In genomic region chr17:19021622-19022083, GRCh38 we compare ENCODE assay signal across 10 cellular contexts. TPM values are rescaled to one million over a fixed set of nuclear protein-coding genes. Genes with fewer than 3 reads are reported as not detected.
DNase-seq lines count a peak whose midpoint lies in the region; ATAC-seq lines count a peak whose summit lies in the region.
"Had no signal": no experiment of that assay in that cellular context is flagged by ENCODE, and none has a peak within 500 bp of the region (broad histone marks: within the 10 kb centered on the region; RNA-seq: fewer than 3 reads in every experiment).

No MANE protein-coding gene starts in this region.

- H3K9ac ChIP-seq in Karpas-422 (ENCODE audit: low read length) = no peak overlapping the region

- intact Hi-C loops in activated naive CD4-positive, alpha-beta T cell treated with anti-CD3 and anti-CD28 coated beads for 36 hours (cut with micrococcal nuclease) = no loop called here
- intact Hi-C loops in posterior vena cava (cut with DNase I) = no loop called here

- no peak overlapping the region for H3K4me3 ChIP-seq in Karpas-422 (ENCODE audit: low read length)

- no peaks in the 10 kb centered on the region for H3K27me3 ChIP-seq in Karpas-422 (ENCODE audit: low read length)

- CTCF ChIA-PET in activated naive CD4-positive, alpha-beta T cell treated with anti-CD3 and anti-CD28 coated beads for 36 hours (lab: Charles Lee) = interaction anchor here (6.7 kb wide), 1 partner anchor 62 kb away, joined by 32 read pairs; no protein-coding TSS in a partner anchor

- no peak overlapping the region for H2AFZ ChIP-seq in Karpas-422 (ENCODE audit: low read length)

- DNase-seq in COLO668 (lab: John Stamatoyannopoulos, UW; ENCODE audit: unreplicated experiment) = peak; percentile 5
- peak; percentile 83 for DNase-seq in Karpas-422
- peak; percentile 50 for DNase-seq in activated naive CD4-positive, alpha-beta T cell treated with anti-CD3 and anti-CD28 coated beads for 36 hours
- peak; percentile 79 for DNase-seq in posterior vena cava (ENCODE audit: low spot score)
- DNase-seq in NCI-H187 treated with DMSO at 0.1 percent for 48 hours (lab: John Stamatoyannopoulos, UW) = no peak
- no peak for DNase-seq in NCI-H524 (lab: John Stamatoyannopoulos, UW)
- no peak for DNase-seq in NCI-H146 treated with DMSO at 0.1 percent for 48 hours (lab: John Stamatoyannopoulos, UW; ENCODE audit: unreplicated experiment)
- DNase-seq: DMS153 had no signal

- no peaks in the 10 kb centered on the region for H3K9me2 ChIP-seq in Karpas-422 (replicated peaks; ENCODE audit: insufficient read depth, low read length)

- no peak overlapping the region for H3K4me2 ChIP-seq in Karpas-422 (ENCODE audit: low read depth, low read length, poor library complexity, severe bottlenecking)

- no peaks in the 10 kb centered on the region for H3K9me3 ChIP-seq in Karpas-422 (ENCODE audit: low read length)

- peaks cover 23% of the 10 kb centered on the region for H3K4me1 Mint-ChIP-seq in activated naive CD4-positive, alpha-beta T cell treated with anti-CD3 and anti-CD28 coated beads for 36 hours (ENCODE audit: low read depth)

- H3K27me3 Mint-ChIP-seq in activated naive CD4-positive, alpha-beta T cell treated with anti-CD3 and anti-CD28 coated beads for 36 hours (ENCODE audit: low read depth) = no peaks in the 10 kb centered on the region

- H4K20me1 ChIP-seq in Karpas-422 (ENCODE audit: insufficient read depth, low read depth, low read length) = no peaks in the 10 kb centered on the region

- peaks cover 11% of the 10 kb centered on the region; the same call in 1 of the 2 replicates for H3K4me1 ChIP-seq in Karpas-422 (ENCODE audit: low read length)

- ATAC-seq in GM21529 (IDR thresholded peaks at IDR 0.05; ENCODE audit: unreplicated experiment) = no peak

- H3K36me3 ChIP-seq in Karpas-422 (ENCODE audit: insufficient read depth, low read length) = no peaks in the 10 kb centered on the region

- H3K36me3 Mint-ChIP-seq in activated naive CD4-positive, alpha-beta T cell treated with anti-CD3 and anti-CD28 coated beads for 36 hours (ENCODE audit: low read depth) = peaks cover 10% of the 10 kb centered on the region

- H3K79me2 ChIP-seq in Karpas-422 (ENCODE audit: low read length) = no peaks in the 10 kb centered on the region

- no peak overlapping the region for H3K27ac Mint-ChIP-seq in activated naive CD4-positive, alpha-beta T cell treated with anti-CD3 and anti-CD28 coated beads for 36 hours
- H3K27ac Mint-ChIP-seq: nephron had no signal

- H3K9me3 Mint-ChIP-seq in activated naive CD4-positive, alpha-beta T cell treated with anti-CD3 and anti-CD28 coated beads for 36 hours = no peaks in the 10 kb centered on the region
- H3K9me3 Mint-ChIP-seq: nephron had no signal

- no peak overlapping the region for H3K27ac ChIP-seq in Karpas-422 (ENCODE audit: low read length)

- no peak overlapping the region for H3K4me3 Mint-ChIP-seq in activated naive CD4-positive, alpha-beta T cell treated with anti-CD3 and anti-CD28 coated beads for 36 hours
- H3K4me3 Mint-ChIP-seq: nephron had no signal

RNA-seq across cellular contexts. Expression of gene FAM83G, which starts 17.1 kb away (rescaled TPM):
- 9.2 and 22.9 TPM in 2 replicates for total RNA-seq in Karpas-422 (2014; rRNA removed; shearing (Covaris generic); ENCODE audit: low replicate concordance)
- total RNA-seq in activated naive CD4-positive, alpha-beta T cell treated with anti-CD3 and anti-CD28 coated beads for 36 hours = 10 to 100 TPM; 10.6 TPM
- 10 to 100 TPM in 1 of 2 donors, 1 to 10 TPM in 1; 2.8 to 10.9 TPM for total RNA-seq in posterior vena cava

RNA-seq across cellular contexts. Expression of gene GRAP, which starts 25.1 kb away (rescaled TPM):
- total RNA-seq in Karpas-422 (2014; rRNA removed; shearing (Covaris generic); ENCODE audit: low replicate concordance) = 17.6 and 29.9 TPM in 2 replicates
- 1 to 10 TPM; 8.1 to 9.1 TPM for total RNA-seq in activated naive CD4-positive, alpha-beta T cell treated with anti-CD3 and anti-CD28 coated beads for 36 hours
- total RNA-seq in posterior vena cava = 1 to 10 TPM; 4.0 to 6.8 TPM

Comparison
In these comparisons a context has a peak if more than half of its experiments do, and no peak if none do; other contexts are left out.
1. DNase-seq: peak in COLO668 (single experiment), Karpas-422 (single experiment), activated naive CD4-positive, alpha-beta T cell treated with anti-CD3 and anti-CD28 coated beads for 36 hours (single experiment) and posterior vena cava (single experiment); none in NCI-H187 treated with DMSO at 0.1 percent for 48 hours (single experiment), NCI-H524 (0 of 2) and NCI-H146 treated with DMSO at 0.1 percent for 48 hours (single experiment).